ENCODE assay signal across 1 cellular context in genomic region chr5:96934695-96935555, GRCh38.
TF ChIP-seq lines count a peak whose summit lies in the region.

No MANE protein-coding gene starts in this region.

TF ChIP-seq in HepG2, 621 proteins besides CTCF, POLR2A, EP300 and RAD21 (continued from another document and continues in another):
- TF ChIP-seq ZNF747 (CRISPR knock-in tag; IDR thresholded peaks at IDR 0.05; ENCODE audit: borderline replicate concordance), result peak; percentile 30; the same call in 1 of the 2 replicates
- TF ChIP-seq ZNF678 (CRISPR knock-in tag; IDR thresholded peaks at IDR 0.05), result no peak
- no peak for TF ChIP-seq PCBP2 (optimal IDR thresholded peaks at IDR 0.05; ENCODE audit: low read depth, low read length, poor library complexity, severe bottlenecking)
- TF ChIP-seq ONECUT2 (CRISPR knock-in tag; IDR thresholded peaks at IDR 0.05), result 0 out of 2 replicates have a peak, but pooled peaks have one; percentile 15
- TF ChIP-seq ZFP62 (CRISPR knock-in tag; IDR thresholded peaks at IDR 0.05), result no peak
- TF ChIP-seq, protein P1, sequence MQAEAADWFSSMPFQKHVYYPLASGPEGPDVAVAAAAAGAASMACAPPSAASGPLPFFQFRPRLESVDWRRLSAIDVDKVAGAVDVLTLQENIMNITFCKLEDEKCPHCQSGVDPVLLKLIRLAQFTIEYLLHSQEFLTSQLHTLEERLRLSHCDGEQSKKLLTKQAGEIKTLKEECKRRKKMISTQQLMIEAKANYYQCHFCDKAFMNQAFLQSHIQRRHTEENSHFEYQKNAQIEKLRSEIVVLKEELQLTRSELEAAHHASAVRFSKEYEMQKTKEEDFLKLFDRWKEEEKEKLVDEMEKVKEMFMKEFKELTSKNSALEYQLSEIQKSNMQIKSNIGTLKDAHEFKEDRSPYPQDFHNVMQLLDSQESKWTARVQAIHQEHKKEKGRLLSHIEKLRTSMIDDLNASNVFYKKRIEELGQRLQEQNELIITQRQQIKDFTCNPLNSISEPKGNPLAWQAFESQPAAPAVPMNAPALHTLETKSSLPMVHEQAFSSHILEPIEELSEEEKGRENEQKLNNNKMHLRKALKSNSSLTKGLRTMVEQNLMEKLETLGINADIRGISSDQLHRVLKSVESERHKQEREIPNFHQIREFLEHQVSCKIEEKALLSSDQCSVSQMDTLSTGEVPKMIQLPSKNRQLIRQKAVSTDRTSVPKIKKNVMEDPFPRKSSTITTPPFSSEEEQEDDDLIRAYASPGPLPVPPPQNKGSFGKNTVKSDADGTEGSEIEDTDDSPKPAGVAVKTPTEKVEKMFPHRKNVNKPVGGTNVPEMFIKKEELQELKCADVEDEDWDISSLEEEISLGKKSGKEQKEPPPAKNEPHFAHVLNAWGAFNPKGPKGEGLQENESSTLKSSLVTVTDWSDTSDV (CRISPR knock-in tag; IDR thresholded peaks at IDR 0.05), result peak; percentile 87; the same call in 1 of the 2 replicates
- TF ChIP-seq ZNF891 (CRISPR knock-in tag; IDR thresholded peaks at IDR 0.05), result peak; percentile 73; the same call in 1 of the 2 replicates
- no peak for TF ChIP-seq SOX13 (IDR thresholded peaks at IDR 0.05)
- peak in 1 of 2 experiments; percentile 18; a peak in 2 of 4 replicates for TF ChIP-seq SOX13 (CRISPR knock-in tag; conservative IDR thresholded peaks at IDR 0.05 in 1 of 2, IDR thresholded peaks at IDR 0.05 in 1 of 2)
- TF ChIP-seq YEATS4 (CRISPR knock-in tag; IDR thresholded peaks at IDR 0.05; ENCODE audit: borderline replicate concordance), result no peak
- 0 out of 2 replicates have a peak, but pooled peaks have one; percentile 40 for TF ChIP-seq PAXIP1 (CRISPR knock-in tag; conservative IDR thresholded peaks at IDR 0.05)
- no peak for TF ChIP-seq ZNF10 (CRISPR knock-in tag; IDR thresholded peaks at IDR 0.05; ENCODE audit: borderline replicate concordance, low read depth)
- TF ChIP-seq ZNF768 (CRISPR knock-in tag; IDR thresholded peaks at IDR 0.05), result peak; percentile 40
- 0 out of 2 replicates have a peak, but pooled peaks have one; percentile 22 for TF ChIP-seq ZNF367 (CRISPR knock-in tag; IDR thresholded peaks at IDR 0.05; ENCODE audit: borderline replicate concordance)
- peak; percentile 89 for TF ChIP-seq PHF8 (CRISPR knock-in tag; IDR thresholded peaks at IDR 0.05)
- TF ChIP-seq ZNF234 (CRISPR knock-in tag; conservative IDR thresholded peaks at IDR 0.05), result no peak
- TF ChIP-seq GRHL1 (CRISPR knock-in tag; conservative IDR thresholded peaks at IDR 0.05), result no peak
- no peak for TF ChIP-seq ZNF558 (CRISPR knock-in tag; IDR thresholded peaks at IDR 0.05; ENCODE audit: borderline replicate concordance)
- no peak for TF ChIP-seq CC2D1A (CRISPR knock-in tag; IDR thresholded peaks at IDR 0.05)
- TF ChIP-seq, protein P2, sequence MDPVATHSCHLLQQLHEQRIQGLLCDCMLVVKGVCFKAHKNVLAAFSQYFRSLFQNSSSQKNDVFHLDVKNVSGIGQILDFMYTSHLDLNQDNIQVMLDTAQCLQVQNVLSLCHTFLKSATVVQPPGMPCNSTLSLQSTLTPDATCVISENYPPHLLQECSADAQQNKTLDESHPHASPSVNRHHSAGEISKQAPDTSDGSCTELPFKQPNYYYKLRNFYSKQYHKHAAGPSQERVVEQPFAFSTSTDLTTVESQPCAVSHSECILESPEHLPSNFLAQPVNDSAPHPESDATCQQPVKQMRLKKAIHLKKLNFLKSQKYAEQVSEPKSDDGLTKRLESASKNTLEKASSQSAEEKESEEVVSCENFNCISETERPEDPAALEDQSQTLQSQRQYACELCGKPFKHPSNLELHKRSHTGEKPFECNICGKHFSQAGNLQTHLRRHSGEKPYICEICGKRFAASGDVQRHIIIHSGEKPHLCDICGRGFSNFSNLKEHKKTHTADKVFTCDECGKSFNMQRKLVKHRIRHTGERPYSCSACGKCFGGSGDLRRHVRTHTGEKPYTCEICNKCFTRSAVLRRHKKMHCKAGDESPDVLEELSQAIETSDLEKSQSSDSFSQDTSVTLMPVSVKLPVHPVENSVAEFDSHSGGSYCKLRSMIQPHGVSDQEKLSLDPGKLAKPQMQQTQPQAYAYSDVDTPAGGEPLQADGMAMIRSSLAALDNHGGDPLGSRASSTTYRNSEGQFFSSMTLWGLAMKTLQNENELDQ (CRISPR knock-in tag; IDR thresholded peaks at IDR 0.05; ENCODE audit: borderline replicate concordance), result no peak
- TF ChIP-seq HNF4G (IDR thresholded peaks at IDR 0.05; ENCODE audit: borderline replicate concordance, low read depth, low read length), result peak; percentile 73; the same call in 1 of the 2 replicates
- peak; percentile 35; the same call in 1 of the 2 replicates for TF ChIP-seq HNF4G (CRISPR knock-in tag; IDR thresholded peaks at IDR 0.05; ENCODE audit: borderline replicate concordance, low read depth)
- TF ChIP-seq, protein P3, sequence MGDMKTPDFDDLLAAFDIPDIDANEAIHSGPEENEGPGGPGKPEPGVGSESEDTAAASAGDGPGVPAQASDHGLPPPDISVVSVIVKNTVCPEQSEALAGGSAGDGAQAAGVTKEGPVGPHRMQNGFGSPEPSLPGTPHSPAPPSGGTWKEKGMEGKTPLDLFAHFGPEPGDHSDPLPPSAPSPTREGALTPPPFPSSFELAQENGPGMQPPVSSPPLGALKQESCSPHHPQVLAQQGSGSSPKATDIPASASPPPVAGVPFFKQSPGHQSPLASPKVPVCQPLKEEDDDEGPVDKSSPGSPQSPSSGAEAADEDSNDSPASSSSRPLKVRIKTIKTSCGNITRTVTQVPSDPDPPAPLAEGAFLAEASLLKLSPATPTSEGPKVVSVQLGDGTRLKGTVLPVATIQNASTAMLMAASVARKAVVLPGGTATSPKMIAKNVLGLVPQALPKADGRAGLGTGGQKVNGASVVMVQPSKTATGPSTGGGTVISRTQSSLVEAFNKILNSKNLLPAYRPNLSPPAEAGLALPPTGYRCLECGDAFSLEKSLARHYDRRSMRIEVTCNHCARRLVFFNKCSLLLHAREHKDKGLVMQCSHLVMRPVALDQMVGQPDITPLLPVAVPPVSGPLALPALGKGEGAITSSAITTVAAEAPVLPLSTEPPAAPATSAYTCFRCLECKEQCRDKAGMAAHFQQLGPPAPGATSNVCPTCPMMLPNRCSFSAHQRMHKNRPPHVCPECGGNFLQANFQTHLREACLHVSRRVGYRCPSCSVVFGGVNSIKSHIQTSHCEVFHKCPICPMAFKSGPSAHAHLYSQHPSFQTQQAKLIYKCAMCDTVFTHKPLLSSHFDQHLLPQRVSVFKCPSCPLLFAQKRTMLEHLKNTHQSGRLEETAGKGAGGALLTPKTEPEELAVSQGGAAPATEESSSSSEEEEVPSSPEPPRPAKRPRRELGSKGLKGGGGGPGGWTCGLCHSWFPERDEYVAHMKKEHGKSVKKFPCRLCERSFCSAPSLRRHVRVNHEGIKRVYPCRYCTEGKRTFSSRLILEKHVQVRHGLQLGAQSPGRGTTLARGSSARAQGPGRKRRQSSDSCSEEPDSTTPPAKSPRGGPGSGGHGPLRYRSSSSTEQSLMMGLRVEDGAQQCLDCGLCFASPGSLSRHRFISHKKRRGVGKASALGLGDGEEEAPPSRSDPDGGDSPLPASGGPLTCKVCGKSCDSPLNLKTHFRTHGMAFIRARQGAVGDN (CRISPR knock-in tag; IDR thresholded peaks at IDR 0.05), result peak; percentile 88
- peak; percentile 91 for TF ChIP-seq RBM39 (IDR thresholded peaks at IDR 0.05; ENCODE audit: low read depth, low read length, poor library complexity, severe bottlenecking)
- no peak for TF ChIP-seq NFKBIZ (CRISPR knock-in tag; IDR thresholded peaks at IDR 0.05)
- peak; percentile 58; the same call in 1 of the 2 replicates for TF ChIP-seq FOXC1 (CRISPR knock-in tag; IDR thresholded peaks at IDR 0.05; ENCODE audit: borderline replicate concordance)
- TF ChIP-seq ZNF383 (CRISPR knock-in tag; IDR thresholded peaks at IDR 0.05; ENCODE audit: borderline replicate concordance), result no peak
- no peak for TF ChIP-seq MAFF (IDR thresholded peaks at IDR 0.05; ENCODE audit: low read depth, low read length)
- peak; percentile 79 for TF ChIP-seq THAP11 (CRISPR knock-in tag; IDR thresholded peaks at IDR 0.05)
- no peak for TF ChIP-seq ZNF510 (CRISPR knock-in tag; IDR thresholded peaks at IDR 0.05; ENCODE audit: low read depth)
- TF ChIP-seq MAZ (IDR thresholded peaks at IDR 0.05; ENCODE audit: borderline replicate concordance, low read depth, low read length), result peak; percentile 76; the same call in 1 of the 2 replicates
- peak; percentile 49 for TF ChIP-seq MAZ (CRISPR knock-in tag; IDR thresholded peaks at IDR 0.05; ENCODE audit: low read depth)
- no peak for TF ChIP-seq STAG1 (CRISPR knock-in tag; IDR thresholded peaks at IDR 0.05)
- peak; percentile 86 for TF ChIP-seq ARID2 (CRISPR knock-in tag; IDR thresholded peaks at IDR 0.05; ENCODE audit: borderline replicate concordance)
- TF ChIP-seq, protein P4, sequence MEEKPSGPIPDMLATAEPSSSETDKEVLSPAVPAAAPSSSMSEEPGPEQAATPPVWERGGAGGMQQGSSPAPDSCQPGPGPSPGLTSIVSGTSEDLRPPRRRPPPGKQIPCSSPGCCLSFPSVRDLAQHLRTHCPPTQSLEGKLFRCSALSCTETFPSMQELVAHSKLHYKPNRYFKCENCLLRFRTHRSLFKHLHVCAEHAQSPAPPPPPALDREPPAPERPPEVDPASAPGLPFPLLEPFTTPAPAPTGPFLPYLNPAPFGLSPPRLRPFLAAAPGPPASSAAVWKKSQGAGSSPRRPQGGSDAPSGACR (CRISPR knock-in tag; IDR thresholded peaks at IDR 0.05), result peak; percentile 32; the same call in 1 of the 2 replicates
- TF ChIP-seq MEIS2 (CRISPR knock-in tag; IDR thresholded peaks at IDR 0.05), result peak; percentile 45
- peak; percentile 55; the same call in 1 of the 2 replicates for TF ChIP-seq GMEB1 (CRISPR knock-in tag; IDR thresholded peaks at IDR 0.05; ENCODE audit: borderline replicate concordance)
- TF ChIP-seq PAWR (CRISPR knock-in tag; IDR thresholded peaks at IDR 0.05; ENCODE audit: borderline replicate concordance), result no peak
- TF ChIP-seq ZMYM3 (CRISPR knock-in tag; IDR thresholded peaks at IDR 0.05), result peak; percentile 64
- 0 out of 2 replicates have a peak, but pooled peaks have one; percentile 27 for TF ChIP-seq SALL2 (CRISPR knock-in tag; IDR thresholded peaks at IDR 0.05)
- no peak; the same call in 1 of the 2 replicates for TF ChIP-seq ZBTB20 (CRISPR knock-in tag; IDR thresholded peaks at IDR 0.05; ENCODE audit: borderline replicate concordance, low read depth)
- no peak; the same call in none of the 2 replicates for TF ChIP-seq FOXK1 (CRISPR knock-in tag; IDR thresholded peaks at IDR 0.05; ENCODE audit: borderline replicate concordance, low read depth)
- peak; percentile 87 for TF ChIP-seq GABPB1 (CRISPR knock-in tag; IDR thresholded peaks at IDR 0.05)
- no peak for TF ChIP-seq THRA (CRISPR knock-in tag; IDR thresholded peaks at IDR 0.05; ENCODE audit: borderline replicate concordance)
- TF ChIP-seq ZBTB7B (CRISPR knock-in tag; IDR thresholded peaks at IDR 0.05), result peak; percentile 88
- TF ChIP-seq NCOA1 (CRISPR knock-in tag; IDR thresholded peaks at IDR 0.05), result no peak; the same call in 1 of the 2 replicates
- no peak for TF ChIP-seq TP53 (CRISPR knock-in tag; conservative IDR thresholded peaks at IDR 0.05)
